In genomic region chr19:6639439-6639838, GRCh38 we compare ENCODE assay signal across 1 cellular context.
A peak's percentile ranks its signal among the peaks of the same experiment; 100 is the strongest.
TF ChIP-seq lines count a peak whose summit lies in the region.

No MANE protein-coding gene starts in this region.

TF ChIP-seq in HEK293, 187 proteins besides CTCF, POLR2A, EP300 and RAD21 (continued from another document):
- TF ChIP-seq ZFP69B (tag by site-specific recombination; IDR thresholded peaks at IDR 0.05) = no peak
- TF ChIP-seq KLF7 (tag by site-specific recombination; IDR thresholded peaks at IDR 0.05; ENCODE audit: borderline replicate concordance) = no peak
- peak; percentile 46; the same call in 1 of the 2 replicates for TF ChIP-seq HIC1 (tag by site-specific recombination; IDR thresholded peaks at IDR 0.05)
- no peak for TF ChIP-seq ZNF843 (tag by site-specific recombination; IDR thresholded peaks at IDR 0.05)
- TF ChIP-seq GLIS1 (tag by site-specific recombination; IDR thresholded peaks at IDR 0.05) = peak; percentile 45
- TF ChIP-seq SETDB1 (IDR thresholded peaks at IDR 0.05; ENCODE audit: insufficient read length, low read length) = no peak
- no peak for TF ChIP-seq ZNF16 (tag by site-specific recombination; IDR thresholded peaks at IDR 0.05; ENCODE audit: low read depth)
- no peak for TF ChIP-seq ZNF785 (tag by site-specific recombination; IDR thresholded peaks at IDR 0.05)
- TF ChIP-seq ZNF23 (tag by site-specific recombination; IDR thresholded peaks at IDR 0.05; ENCODE audit: borderline replicate concordance) = no peak
- no peak for TF ChIP-seq ZNF10 (tag by site-specific recombination; IDR thresholded peaks at IDR 0.05)
- peak; percentile 49 for TF ChIP-seq ZNF629 (tag by site-specific recombination; IDR thresholded peaks at IDR 0.05)
- peak; percentile 19; the same call in 1 of the 2 replicates for TF ChIP-seq SP3 (tag by site-specific recombination; IDR thresholded peaks at IDR 0.05)
- no peak for TF ChIP-seq ZNF658 (tag by site-specific recombination; IDR thresholded peaks at IDR 0.05)
- peak; percentile 35; the same call in 1 of the 2 replicates for TF ChIP-seq ZBTB21 (tag by site-specific recombination; IDR thresholded peaks at IDR 0.05)
- peak; percentile 74 for TF ChIP-seq ZNF366 (tag by site-specific recombination; conservative IDR thresholded peaks at IDR 0.05)
- no peak for TF ChIP-seq KLF1 (tag by site-specific recombination; IDR thresholded peaks at IDR 0.05)
- no peak for TF ChIP-seq ZSCAN23 (tag by site-specific recombination; IDR thresholded peaks at IDR 0.05)
- no peak for TF ChIP-seq ZNF132 (tag by site-specific recombination; IDR thresholded peaks at IDR 0.05; ENCODE audit: borderline replicate concordance)
